ENCODE assay signal across 1 cellular context in the genomic region with DNA sequence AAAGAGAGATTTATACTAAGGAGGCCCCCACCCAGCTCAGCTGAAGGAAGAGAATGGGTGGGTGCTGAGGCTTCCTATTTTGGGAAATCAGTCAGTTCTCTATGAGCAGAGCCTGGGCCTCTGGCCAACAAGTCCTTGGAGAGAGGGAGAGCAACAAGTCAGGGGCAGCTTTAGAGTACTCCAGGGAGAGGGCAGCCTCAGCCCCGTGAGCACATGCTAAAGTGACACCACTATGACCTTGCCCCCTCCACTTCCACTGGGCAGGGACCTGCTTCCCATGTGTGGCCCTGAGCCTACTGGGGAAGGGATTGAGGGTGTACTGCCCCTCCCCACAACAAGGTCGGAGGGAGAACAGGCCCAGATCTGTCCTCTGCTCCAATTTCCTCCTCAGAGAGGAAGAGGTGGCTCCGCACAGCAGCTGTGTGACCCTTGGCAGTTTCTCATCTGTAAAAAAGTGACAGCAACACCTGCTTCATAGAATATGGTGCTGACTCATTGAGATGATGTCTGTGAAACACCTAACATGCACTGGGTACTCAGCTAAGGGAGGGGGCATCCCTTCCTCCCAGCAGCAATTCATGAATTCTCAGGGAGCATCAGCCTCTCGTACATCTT.
A peak's percentile ranks its signal among the peaks of the same experiment; 100 is the strongest.
TF ChIP-seq lines count a peak whose summit lies in the region.

No MANE protein-coding gene starts in this region.

TF ChIP-seq in K562, 482 proteins besides CTCF, POLR2A, EP300 and RAD21 (continued from another document):
- TF ChIP-seq, protein P1, sequence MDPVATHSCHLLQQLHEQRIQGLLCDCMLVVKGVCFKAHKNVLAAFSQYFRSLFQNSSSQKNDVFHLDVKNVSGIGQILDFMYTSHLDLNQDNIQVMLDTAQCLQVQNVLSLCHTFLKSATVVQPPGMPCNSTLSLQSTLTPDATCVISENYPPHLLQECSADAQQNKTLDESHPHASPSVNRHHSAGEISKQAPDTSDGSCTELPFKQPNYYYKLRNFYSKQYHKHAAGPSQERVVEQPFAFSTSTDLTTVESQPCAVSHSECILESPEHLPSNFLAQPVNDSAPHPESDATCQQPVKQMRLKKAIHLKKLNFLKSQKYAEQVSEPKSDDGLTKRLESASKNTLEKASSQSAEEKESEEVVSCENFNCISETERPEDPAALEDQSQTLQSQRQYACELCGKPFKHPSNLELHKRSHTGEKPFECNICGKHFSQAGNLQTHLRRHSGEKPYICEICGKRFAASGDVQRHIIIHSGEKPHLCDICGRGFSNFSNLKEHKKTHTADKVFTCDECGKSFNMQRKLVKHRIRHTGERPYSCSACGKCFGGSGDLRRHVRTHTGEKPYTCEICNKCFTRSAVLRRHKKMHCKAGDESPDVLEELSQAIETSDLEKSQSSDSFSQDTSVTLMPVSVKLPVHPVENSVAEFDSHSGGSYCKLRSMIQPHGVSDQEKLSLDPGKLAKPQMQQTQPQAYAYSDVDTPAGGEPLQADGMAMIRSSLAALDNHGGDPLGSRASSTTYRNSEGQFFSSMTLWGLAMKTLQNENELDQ (CRISPR knock-in tag; IDR thresholded peaks at IDR 0.05; ENCODE audit: borderline replicate concordance), result no peak
- peak in 1 of 2 experiments; percentile 7; a peak in 1 of 4 replicates for TF ChIP-seq RCOR1 (IDR thresholded peaks at IDR 0.05; ENCODE audit: borderline replicate concordance in 1 of 2, low read depth in 2 of 2, low read length in 2 of 2)
- TF ChIP-seq MYC (IDR thresholded peaks at IDR 0.05; ENCODE audit: low read depth, low read length), result peak; percentile 15; the same call in 1 of the 2 replicates
- no peak for TF ChIP-seq MYC (CRISPR knock-in tag; IDR thresholded peaks at IDR 0.05; ENCODE audit: borderline replicate concordance, low read depth)
- no peak for TF ChIP-seq ZFPM2 (CRISPR knock-in tag; IDR thresholded peaks at IDR 0.05)
- TF ChIP-seq SRF (CRISPR knock-in tag; IDR thresholded peaks at IDR 0.05), result no peak
- TF ChIP-seq ZZZ3 (IDR thresholded peaks at IDR 0.05), result no peak
- no peak for TF ChIP-seq YBX1 (IDR thresholded peaks at IDR 0.05)
- no peak for TF ChIP-seq BDP1 (IDR thresholded peaks at IDR 0.05; ENCODE audit: insufficient read depth, insufficient read length)
- TF ChIP-seq SUPT5H (IDR thresholded peaks at IDR 0.05), result no peak
- 0 out of 2 replicates have a peak, but pooled peaks have one; percentile 28 for TF ChIP-seq ESRRA (IDR thresholded peaks at IDR 0.05; ENCODE audit: borderline replicate concordance, low read depth)
- TF ChIP-seq POLR2G (IDR thresholded peaks at IDR 0.05; ENCODE audit: low read depth, low read length), result no peak
- no peak for TF ChIP-seq ZNF644 (tag; IDR thresholded peaks at IDR 0.05; ENCODE audit: low read depth)
- peak; percentile 75 for TF ChIP-seq NFE2 (IDR thresholded peaks at IDR 0.05; ENCODE audit: low read depth)
- TF ChIP-seq ERF (CRISPR knock-in tag; IDR thresholded peaks at IDR 0.05), result no peak
- TF ChIP-seq, protein P2, sequence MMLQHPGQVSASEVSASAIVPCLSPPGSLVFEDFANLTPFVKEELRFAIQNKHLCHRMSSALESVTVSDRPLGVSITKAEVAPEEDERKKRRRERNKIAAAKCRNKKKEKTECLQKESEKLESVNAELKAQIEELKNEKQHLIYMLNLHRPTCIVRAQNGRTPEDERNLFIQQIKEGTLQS (IDR thresholded peaks at IDR 0.05), result peak; percentile 54
- TF ChIP-seq, protein P2 (CRISPR knock-in tag; conservative IDR thresholded peaks at IDR 0.05), result no peak
- no peak for TF ChIP-seq KLF1 (tag; IDR thresholded peaks at IDR 0.05)
- peak; percentile 34; the same call in 1 of the 2 replicates for TF ChIP-seq MAFG (tag; conservative IDR thresholded peaks at IDR 0.05)
- TF ChIP-seq, protein P3, sequence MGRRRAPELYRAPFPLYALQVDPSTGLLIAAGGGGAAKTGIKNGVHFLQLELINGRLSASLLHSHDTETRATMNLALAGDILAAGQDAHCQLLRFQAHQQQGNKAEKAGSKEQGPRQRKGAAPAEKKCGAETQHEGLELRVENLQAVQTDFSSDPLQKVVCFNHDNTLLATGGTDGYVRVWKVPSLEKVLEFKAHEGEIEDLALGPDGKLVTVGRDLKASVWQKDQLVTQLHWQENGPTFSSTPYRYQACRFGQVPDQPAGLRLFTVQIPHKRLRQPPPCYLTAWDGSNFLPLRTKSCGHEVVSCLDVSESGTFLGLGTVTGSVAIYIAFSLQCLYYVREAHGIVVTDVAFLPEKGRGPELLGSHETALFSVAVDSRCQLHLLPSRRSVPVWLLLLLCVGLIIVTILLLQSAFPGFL (CRISPR knock-in tag; IDR thresholded peaks at IDR 0.05), result no peak
- TF ChIP-seq ZFP36 (IDR thresholded peaks at IDR 0.05; ENCODE audit: low read depth, low read length, partially characterized antibody), result peak; percentile 61
- TF ChIP-seq PRMT5 (CRISPR knock-in tag; IDR thresholded peaks at IDR 0.05), result no peak
- peak; percentile 43; the same call in 1 of the 2 replicates for TF ChIP-seq CTBP1 (IDR thresholded peaks at IDR 0.05; ENCODE audit: borderline replicate concordance)
- TF ChIP-seq CXXC5 (CRISPR knock-in tag; IDR thresholded peaks at IDR 0.05), result peak; percentile 28; the same call in 1 of the 2 replicates
- no peak for TF ChIP-seq NFYB (IDR thresholded peaks at IDR 0.05; ENCODE audit: extremely low read depth, insufficient read length)
- 0 out of 2 replicates have a peak, but pooled peaks have one; percentile 39 for TF ChIP-seq ZEB2 (IDR thresholded peaks at IDR 0.05)
- TF ChIP-seq, protein P4, sequence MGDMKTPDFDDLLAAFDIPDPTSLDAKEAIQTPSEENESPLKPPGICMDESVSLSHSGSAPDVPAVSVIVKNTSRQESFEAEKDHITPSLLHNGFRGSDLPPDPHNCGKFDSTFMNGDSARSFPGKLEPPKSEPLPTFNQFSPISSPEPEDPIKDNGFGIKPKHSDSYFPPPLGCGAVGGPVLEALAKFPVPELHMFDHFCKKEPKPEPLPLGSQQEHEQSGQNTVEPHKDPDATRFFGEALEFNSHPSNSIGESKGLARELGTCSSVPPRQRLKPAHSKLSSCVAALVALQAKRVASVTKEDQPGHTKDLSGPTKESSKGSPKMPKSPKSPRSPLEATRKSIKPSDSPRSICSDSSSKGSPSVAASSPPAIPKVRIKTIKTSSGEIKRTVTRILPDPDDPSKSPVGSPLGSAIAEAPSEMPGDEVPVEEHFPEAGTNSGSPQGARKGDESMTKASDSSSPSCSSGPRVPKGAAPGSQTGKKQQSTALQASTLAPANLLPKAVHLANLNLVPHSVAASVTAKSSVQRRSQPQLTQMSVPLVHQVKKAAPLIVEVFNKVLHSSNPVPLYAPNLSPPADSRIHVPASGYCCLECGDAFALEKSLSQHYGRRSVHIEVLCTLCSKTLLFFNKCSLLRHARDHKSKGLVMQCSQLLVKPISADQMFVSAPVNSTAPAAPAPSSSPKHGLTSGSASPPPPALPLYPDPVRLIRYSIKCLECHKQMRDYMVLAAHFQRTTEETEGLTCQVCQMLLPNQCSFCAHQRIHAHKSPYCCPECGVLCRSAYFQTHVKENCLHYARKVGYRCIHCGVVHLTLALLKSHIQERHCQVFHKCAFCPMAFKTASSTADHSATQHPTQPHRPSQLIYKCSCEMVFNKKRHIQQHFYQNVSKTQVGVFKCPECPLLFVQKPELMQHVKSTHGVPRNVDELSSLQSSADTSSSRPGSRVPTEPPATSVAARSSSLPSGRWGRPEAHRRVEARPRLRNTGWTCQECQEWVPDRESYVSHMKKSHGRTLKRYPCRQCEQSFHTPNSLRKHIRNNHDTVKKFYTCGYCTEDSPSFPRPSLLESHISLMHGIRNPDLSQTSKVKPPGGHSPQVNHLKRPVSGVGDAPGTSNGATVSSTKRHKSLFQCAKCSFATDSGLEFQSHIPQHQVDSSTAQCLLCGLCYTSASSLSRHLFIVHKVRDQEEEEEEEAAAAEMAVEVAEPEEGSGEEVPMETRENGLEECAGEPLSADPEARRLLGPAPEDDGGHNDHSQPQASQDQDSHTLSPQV (IDR thresholded peaks at IDR 0.05), result peak; percentile 58; the same call in 1 of the 2 replicates
- TF ChIP-seq HDAC1 (IDR thresholded peaks at IDR 0.05), result 0 out of 4 replicates have a peak, but pooled peaks of 1 of the 2 experiments have one; percentile 17
- TF ChIP-seq DPF2 (IDR thresholded peaks at IDR 0.05), result peak; percentile 23; the same call in 1 of the 2 replicates
- peak; percentile 9; the same call in 1 of the 2 replicates for TF ChIP-seq SPI1 (IDR thresholded peaks at IDR 0.05; ENCODE audit: borderline replicate concordance, low read depth, low read length)
- TF ChIP-seq, protein P5, sequence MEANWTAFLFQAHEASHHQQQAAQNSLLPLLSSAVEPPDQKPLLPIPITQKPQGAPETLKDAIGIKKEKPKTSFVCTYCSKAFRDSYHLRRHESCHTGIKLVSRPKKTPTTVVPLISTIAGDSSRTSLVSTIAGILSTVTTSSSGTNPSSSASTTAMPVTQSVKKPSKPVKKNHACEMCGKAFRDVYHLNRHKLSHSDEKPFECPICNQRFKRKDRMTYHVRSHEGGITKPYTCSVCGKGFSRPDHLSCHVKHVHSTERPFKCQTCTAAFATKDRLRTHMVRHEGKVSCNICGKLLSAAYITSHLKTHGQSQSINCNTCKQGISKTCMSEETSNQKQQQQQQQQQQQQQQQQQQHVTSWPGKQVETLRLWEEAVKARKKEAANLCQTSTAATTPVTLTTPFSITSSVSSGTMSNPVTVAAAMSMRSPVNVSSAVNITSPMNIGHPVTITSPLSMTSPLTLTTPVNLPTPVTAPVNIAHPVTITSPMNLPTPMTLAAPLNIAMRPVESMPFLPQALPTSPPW (CRISPR knock-in tag; IDR thresholded peaks at IDR 0.05), result 0 out of 2 replicates have a peak, but pooled peaks have one; percentile 15
- no peak for TF ChIP-seq PHF21A (IDR thresholded peaks at IDR 0.05; ENCODE audit: borderline replicate concordance, low read depth)
- TF ChIP-seq, protein P6, sequence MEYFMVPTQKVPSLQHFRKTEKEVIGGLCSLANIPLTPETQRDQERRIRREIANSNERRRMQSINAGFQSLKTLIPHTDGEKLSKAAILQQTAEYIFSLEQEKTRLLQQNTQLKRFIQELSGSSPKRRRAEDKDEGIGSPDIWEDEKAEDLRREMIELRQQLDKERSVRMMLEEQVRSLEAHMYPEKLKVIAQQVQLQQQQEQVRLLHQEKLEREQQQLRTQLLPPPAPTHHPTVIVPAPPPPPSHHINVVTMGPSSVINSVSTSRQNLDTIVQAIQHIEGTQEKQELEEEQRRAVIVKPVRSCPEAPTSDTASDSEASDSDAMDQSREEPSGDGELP (CRISPR knock-in tag; IDR thresholded peaks at IDR 0.05; ENCODE audit: borderline replicate concordance), result peak; percentile 54; the same call in 1 of the 2 replicates
- TF ChIP-seq TAL1 (IDR thresholded peaks at IDR 0.05), result 0 out of 2 replicates have a peak, but pooled peaks have one; percentile 9
- peak; percentile 31 for TF ChIP-seq SMAD4 (CRISPR knock-in tag; conservative IDR thresholded peaks at IDR 0.05)
- peak; percentile 38; the same call in 1 of the 2 replicates for TF ChIP-seq CBFA2T2 (conservative IDR thresholded peaks at IDR 0.05)
